ENCODE assay signal across 6 cellular contexts in the genomic region with DNA sequence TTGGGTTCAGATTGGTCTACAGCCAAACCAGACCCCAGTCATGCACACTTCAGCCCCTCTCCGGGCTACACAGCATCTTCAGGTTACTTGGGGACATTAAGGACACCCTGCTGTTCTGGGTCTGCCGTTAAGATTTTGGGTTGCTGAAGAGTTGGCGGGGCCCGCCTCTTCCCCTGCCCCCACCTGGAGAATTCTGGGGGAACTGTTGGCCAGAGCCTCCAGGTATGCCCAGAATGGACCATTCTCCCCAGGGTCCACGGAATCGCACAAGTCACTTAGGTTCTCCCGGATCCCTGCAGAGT. TPM values are rescaled to one million over a fixed set of nuclear protein-coding genes. Genes with fewer than 3 reads are reported as not detected.
DNase-seq lines count a peak whose midpoint lies in the region; ATAC-seq lines count a peak whose summit lies in the region.

No MANE protein-coding gene starts in this region.

- peaks cover 5% of the 10 kb centered on the region; the same call in 1 of the 2 replicates for H3K36me3 ChIP-seq in ES-I3 (ENCODE audit: insufficient read depth, low read length)

- H3K9me3 Mint-ChIP-seq in activated T-helper 1 cell treated with anti-CD3 and anti-CD28 coated beads, Interleukin-12 subunit alpha, Interleukin-12 subunit beta, Interleukin-2, Interleukin-4 antibody, amounts not matched to agents 30 ng/mL and 10 ng/mL and 1 ng/mL, durations not matched to agents 14 hours and 24 hours and 36 hours: no peaks in the 10 kb centered on the region
- no peaks in the 10 kb centered on the region for H3K9me3 Mint-ChIP-seq in naive thymus-derived CD8-positive, alpha-beta T cell

- intact Hi-C loops in activated T-helper 1 cell treated with anti-CD3 and anti-CD28 coated beads, Interleukin-12 subunit alpha, Interleukin-12 subunit beta, Interleukin-2, Interleukin-4 antibody, amounts not matched to agents 30 ng/mL and 10 ng/mL and 1 ng/mL, durations not matched to agents 14 hours and 24 hours and 36 hours (cut with micrococcal nuclease): loop anchor here (1.0 kb wide), 1 partner anchor 11 kb away; no protein-coding TSS in a partner anchor

- peak overlapping the region; percentile 57 for H3K4me3 Mint-ChIP-seq in activated T-helper 1 cell treated with anti-CD3 and anti-CD28 coated beads, Interleukin-12 subunit alpha, Interleukin-12 subunit beta, Interleukin-2, Interleukin-4 antibody, amounts not matched to agents 30 ng/mL and 10 ng/mL and 1 ng/mL, durations not matched to agents 14 hours and 24 hours and 36 hours
- peak overlapping the region; percentile 30 to 65 (median 50) for H3K4me3 Mint-ChIP-seq in naive thymus-derived CD8-positive, alpha-beta T cell

- peaks cover 9% of the 10 kb centered on the region for H3K36me3 Mint-ChIP-seq in activated T-helper 1 cell treated with anti-CD3 and anti-CD28 coated beads, Interleukin-12 subunit alpha, Interleukin-12 subunit beta, Interleukin-2, Interleukin-4 antibody, amounts not matched to agents 30 ng/mL and 10 ng/mL and 1 ng/mL, durations not matched to agents 14 hours and 24 hours and 36 hours (ENCODE audit: low read depth)
- H3K36me3 Mint-ChIP-seq in naive thymus-derived CD8-positive, alpha-beta T cell: peaks cover 0 to 41% (median 19%) of the 10 kb centered on the region in 3 donors

- no peaks in the 10 kb centered on the region for H3K4me1 Mint-ChIP-seq in activated T-helper 1 cell treated with anti-CD3 and anti-CD28 coated beads, Interleukin-12 subunit alpha, Interleukin-12 subunit beta, Interleukin-2, Interleukin-4 antibody, amounts not matched to agents 30 ng/mL and 10 ng/mL and 1 ng/mL, durations not matched to agents 14 hours and 24 hours and 36 hours (ENCODE audit: low read depth)
- peaks cover 1 to 11% (median 9%) of the 10 kb centered on the region in 4 donors for H3K4me1 Mint-ChIP-seq in naive thymus-derived CD8-positive, alpha-beta T cell

- peak overlapping the region; percentile 86 for H3K9ac ChIP-seq in ES-I3 (ENCODE audit: low read depth, low read length)

- peak in 1 of 2 donors; percentile 12 for ATAC-seq in naive thymus-derived CD8-positive, alpha-beta T cell

- POLR2A ChIA-PET in naive thymus-derived CD8-positive, alpha-beta T cell (lab: Charles Lee): interaction anchor here (0.6 kb wide), 1 partner anchor 996 kb away, joined by 5 read pairs; no protein-coding TSS in a partner anchor

- H3K27ac Mint-ChIP-seq in activated T-helper 1 cell treated with anti-CD3 and anti-CD28 coated beads, Interleukin-12 subunit alpha, Interleukin-12 subunit beta, Interleukin-2, Interleukin-4 antibody, amounts not matched to agents 30 ng/mL and 10 ng/mL and 1 ng/mL, durations not matched to agents 14 hours and 24 hours and 36 hours: no peak overlapping the region
- H3K27ac Mint-ChIP-seq in naive thymus-derived CD8-positive, alpha-beta T cell: no peak overlapping the region

- H3K4me1 ChIP-seq in ES-I3 (ENCODE audit: insufficient read depth, low read length): peaks cover 21% of the 10 kb centered on the region

- peaks cover 22% of the 10 kb centered on the region for H3K27me3 Mint-ChIP-seq in activated T-helper 1 cell treated with anti-CD3 and anti-CD28 coated beads, Interleukin-12 subunit alpha, Interleukin-12 subunit beta, Interleukin-2, Interleukin-4 antibody, amounts not matched to agents 30 ng/mL and 10 ng/mL and 1 ng/mL, durations not matched to agents 14 hours and 24 hours and 36 hours (ENCODE audit: insufficient read depth)
- H3K27me3 Mint-ChIP-seq in naive thymus-derived CD8-positive, alpha-beta T cell: peaks cover 8 to 23% (median 13%) of the 10 kb centered on the region in 5 donors

- H3K9me3 ChIP-seq in ES-I3 (ENCODE audit: control insufficient read depth, insufficient read depth, low read length): no peaks in the 10 kb centered on the region

- DNase-seq in activated T-helper 1 cell treated with anti-CD3 and anti-CD28 coated beads, Interleukin-12 subunit alpha, Interleukin-12 subunit beta, Interleukin-2, Interleukin-4 antibody, amounts not matched to agents 30 ng/mL and 10 ng/mL and 1 ng/mL, durations not matched to agents 14 hours and 24 hours and 36 hours (ENCODE audit: low spot score): no peak
- DNase-seq in naive thymus-derived CD8-positive, alpha-beta T cell: no peak
- no peak for DNase-seq in pons (ENCODE audit: low spot score)
- DNase-seq in DMS153 treated with DMSO at 0.1 percent for 48 hours (lab: John Stamatoyannopoulos, UW; ENCODE audit: unreplicated experiment): no peak
- no peak for DNase-seq in OCI-M1 (lab: John Stamatoyannopoulos, UW)

RNA-seq across cellular contexts. Expression of a gene that starts 0.4 kb away (rescaled TPM):
- total RNA-seq in activated T-helper 1 cell treated with anti-CD3 and anti-CD28 coated beads, Interleukin-12 subunit alpha, Interleukin-12 subunit beta, Interleukin-2, Interleukin-4 antibody, amounts not matched to agents 30 ng/mL and 10 ng/mL and 1 ng/mL, durations not matched to agents 14 hours and 24 hours and 36 hours: 3.3 and 3.7 TPM in 2 replicates
- 10 to 100 TPM; 19.4 to 22.2 TPM for total RNA-seq in naive thymus-derived CD8-positive, alpha-beta T cell
- 10 to 100 TPM in 1 of 3 donors, 1 to 10 TPM in 1, not detected in 1; 6.5 to 10.3 TPM for polyA plus RNA-seq in naive thymus-derived CD8-positive, alpha-beta T cell

RNA-seq across cellular contexts. Expression of a gene that starts 16.3 kb away (rescaled TPM):
- total RNA-seq in activated T-helper 1 cell treated with anti-CD3 and anti-CD28 coated beads, Interleukin-12 subunit alpha, Interleukin-12 subunit beta, Interleukin-2, Interleukin-4 antibody, amounts not matched to agents 30 ng/mL and 10 ng/mL and 1 ng/mL, durations not matched to agents 14 hours and 24 hours and 36 hours: 12.7 and 13.7 TPM in 2 replicates
- total RNA-seq in naive thymus-derived CD8-positive, alpha-beta T cell: 10 to 100 TPM; 57.2 to 64.6 TPM
- 10 to 100 TPM in 2 of 3 donors, 1 to 10 TPM in 1; 9.9 to 12.7 (median 10.9) TPM for polyA plus RNA-seq in naive thymus-derived CD8-positive, alpha-beta T cell

RNA-seq across cellular contexts. Expression of a gene that starts 16.5 kb away (rescaled TPM):
- total RNA-seq in activated T-helper 1 cell treated with anti-CD3 and anti-CD28 coated beads, Interleukin-12 subunit alpha, Interleukin-12 subunit beta, Interleukin-2, Interleukin-4 antibody, amounts not matched to agents 30 ng/mL and 10 ng/mL and 1 ng/mL, durations not matched to agents 14 hours and 24 hours and 36 hours: 89.6 and 97.4 TPM in 2 replicates
- total RNA-seq in naive thymus-derived CD8-positive, alpha-beta T cell: 10 to 100 TPM; 58.1 to 59.3 TPM
- polyA plus RNA-seq in naive thymus-derived CD8-positive, alpha-beta T cell: 10 to 100 TPM; 40.7 to 69.9 (median 59.5) TPM

RNA-seq across cellular contexts. Expression of a gene that starts 22.1 kb away (rescaled TPM):
- 20.1 and 23.2 TPM in 2 replicates for total RNA-seq in activated T-helper 1 cell treated with anti-CD3 and anti-CD28 coated beads, Interleukin-12 subunit alpha, Interleukin-12 subunit beta, Interleukin-2, Interleukin-4 antibody, amounts not matched to agents 30 ng/mL and 10 ng/mL and 1 ng/mL, durations not matched to agents 14 hours and 24 hours and 36 hours
- 10 to 100 TPM; 13.2 to 14.4 TPM for total RNA-seq in naive thymus-derived CD8-positive, alpha-beta T cell
- polyA plus RNA-seq in naive thymus-derived CD8-positive, alpha-beta T cell: 1 to 10 TPM; 1.6 to 3.5 (median 1.6) TPM

RNA-seq across cellular contexts. Expression of a gene that starts 54.3 kb away (rescaled TPM):
- 86.1 and 89.9 TPM in 2 replicates for total RNA-seq in activated T-helper 1 cell treated with anti-CD3 and anti-CD28 coated beads, Interleukin-12 subunit alpha, Interleukin-12 subunit beta, Interleukin-2, Interleukin-4 antibody, amounts not matched to agents 30 ng/mL and 10 ng/mL and 1 ng/mL, durations not matched to agents 14 hours and 24 hours and 36 hours
- total RNA-seq in naive thymus-derived CD8-positive, alpha-beta T cell: 10 to 100 TPM; 53.9 to 55.5 TPM
- 10 to 100 TPM; 52.7 to 74.5 (median 57.8) TPM for polyA plus RNA-seq in naive thymus-derived CD8-positive, alpha-beta T cell
